In the genomic region with DNA sequence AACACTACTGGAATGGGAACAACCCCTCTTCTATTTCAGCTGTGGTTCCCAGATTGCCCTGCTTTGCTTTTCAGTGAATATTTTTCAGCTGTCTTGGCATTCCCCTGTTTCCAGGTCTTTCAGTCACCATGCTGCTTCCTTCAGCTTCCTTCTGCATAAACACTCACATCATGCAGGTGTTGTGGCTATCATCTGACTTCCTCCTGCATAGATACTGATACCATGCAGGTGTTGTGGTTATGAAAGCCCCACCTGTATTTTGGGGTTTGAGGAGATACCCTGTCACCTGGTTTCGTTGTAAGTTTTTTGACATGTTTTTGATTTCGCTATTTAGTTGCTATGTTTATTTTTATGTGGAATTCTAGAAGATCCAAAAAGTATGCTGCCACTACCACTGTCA, we compare ENCODE assay signal across 25 cellular contexts.
DNase-seq lines count a peak whose midpoint lies in the region; ATAC-seq, FAIRE-seq and TF ChIP-seq lines count a peak whose summit lies in the region.
"Had no signal": no experiment of that assay in that cellular context is flagged by ENCODE, and none has a peak within 500 bp of the region (broad histone marks: within the 10 kb centered on the region; RNA-seq: fewer than 3 reads in every experiment).

No MANE protein-coding gene starts in this region.

- DNase-seq in NAMALWA (ENCODE audit: low spot score) (peak; percentile 63), germinal center (ENCODE audit: low spot score) (peak; percentile 10), H54 (ENCODE audit: insufficient read length, low spot score) (no peak)
- no peak for DNase-seq in activated CD4-positive, alpha-beta T cell treated with anti-CD3 and anti-CD28 coated beads, Interleukin-2, amount 50 U/mL, for 48 hours
- DNase-seq: activated CD8-positive, alpha-beta memory T cell treated with anti-CD3 and anti-CD28 coated beads, Interleukin-2, amount 10 ng/mL, durations not matched to agents 7 days and 5 days; activated naive CD4-positive, alpha-beta T cell; activated naive CD8-positive, alpha-beta T cell treated with anti-CD3 and anti-CD28 coated beads, Interleukin-2, amount 50 U/mL, for 24 hours; effector CD8-positive, alpha-beta T cell; H9; immature natural killer cell; Karpas-422; left cardiac atrium; NCI-H446; nephron progenitor cell; T-helper 17 cell; transverse colon had no signal

- ATAC-seq in GM18502 (IDR thresholded peaks at IDR 0.05; ENCODE audit: poor library complexity, unreplicated experiment) (peak; percentile 48), HG02623 (IDR thresholded peaks at IDR 0.05; ENCODE audit: unreplicated experiment) (peak; percentile 53), HG03460 (IDR thresholded peaks at IDR 0.05; ENCODE audit: unreplicated experiment) (no peak), HG03342 (IDR thresholded peaks at IDR 0.05; ENCODE audit: unreplicated experiment) (no peak)
- ATAC-seq: activated CD8-positive, alpha-beta memory T cell treated with anti-CD3 and anti-CD28 coated beads, Interleukin-2, amount 10 ng/mL, durations not matched to agents 7 days and 5 days; activated naive CD8-positive, alpha-beta T cell treated with anti-CD3 and anti-CD28 coated beads, Interleukin-2, amount 50 U/mL, for 24 hours; left cardiac atrium; SK-N-SH treated with all-trans-retinoic acid at 6 μM for 48 hours; stimulated activated effector memory CD8-positive, alpha-beta T cell treated with anti-CD3 and anti-CD28 coated beads, Interleukin-12 subunit alpha, Interleukin-12 subunit beta, amount 100 ng/mL, for 72 hours; T-helper 17 cell had no signal

- no peak for FAIRE-seq in H54 (lab: Jason Lieb, UNC)
- FAIRE-seq: astrocyte, colon, TTC549 had no signal

- TF ChIP-seq POLR2A in H54 (IDR thresholded peaks at IDR 0.05; ENCODE audit: low read depth, low read length) = no peak

Comparison
In these comparisons a context has a peak if more than half of its experiments do, and no peak if none do; other contexts are left out.
1. ATAC-seq: peak in GM18502 (single experiment) and HG02623 (single experiment); none in HG03460 (single experiment) and HG03342 (single experiment).
2. DNase-seq: peak in NAMALWA (single experiment) and germinal center (single experiment); none in activated CD4-positive, alpha-beta T cell treated with anti-CD3 and anti-CD28 coated beads, Interleukin-2, amount 50 U/mL, for 48 hours (0 of 2) and H54 (single experiment).